Comparison of ENCODE assay signal across 9 cellular contexts in the genomic region with DNA sequence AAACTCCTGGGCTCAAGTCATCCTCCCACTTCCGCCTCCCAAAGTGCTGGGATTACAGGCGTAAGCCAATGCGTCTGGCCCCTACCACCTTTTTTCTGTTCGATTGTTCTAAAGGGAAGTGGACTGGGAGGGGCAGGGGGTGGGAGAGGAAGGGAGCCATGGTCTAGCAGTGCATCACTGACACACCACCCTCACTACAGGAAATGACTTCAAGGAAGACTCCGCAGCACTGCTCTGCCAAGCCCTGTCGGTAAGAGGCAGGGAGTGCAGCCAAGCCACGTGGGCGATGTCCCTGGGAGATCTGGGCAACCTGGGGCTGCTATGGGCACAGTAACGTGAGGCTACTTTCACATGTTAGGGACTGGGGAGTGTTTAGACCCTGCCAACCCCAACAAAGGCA. TPM values are rescaled to one million over a fixed set of nuclear protein-coding genes. Genes with fewer than 3 reads are reported as not detected.
DNase-seq lines count a peak whose midpoint lies in the region; ATAC-seq and TF ChIP-seq lines count a peak whose summit lies in the region.
"Had no signal": no experiment of that assay in that cellular context is flagged by ENCODE, and none has a peak within 500 bp of the region (broad histone marks: within the 10 kb centered on the region; RNA-seq: fewer than 3 reads in every experiment).

No MANE protein-coding gene starts in this region.

- intact Hi-C loops in posterior vena cava (cut with DNase I): no loop called here

- CTCF ChIA-PET in activated CD4-positive, alpha-beta memory T cell treated with anti-CD3 and anti-CD28 coated beads, Interleukin-2, amount 10 ng/mL, durations not matched to agents 7 days and 5 days (lab: Charles Lee): interaction anchor here (0.8 to 1.0 kb wide), 2 partner anchors 33 to 227 kb away, joined by 3 to 4 read pairs; no protein-coding TSS in a partner anchor

- peak overlapping the region; percentile 56 for H3K27ac Mint-ChIP-seq in activated CD4-positive, alpha-beta memory T cell treated with anti-CD3 and anti-CD28 coated beads, Interleukin-2, amount 10 ng/mL, durations not matched to agents 7 days and 5 days
- peak overlapping the region; percentile 14 for H3K27ac Mint-ChIP-seq in endothelial cell (ENCODE audit: unreplicated experiment)

- no peak for TF ChIP-seq CTCF in endothelial cell (IDR thresholded peaks at IDR 0.05; ENCODE audit: unreplicated experiment)

- peak; percentile 14 for DNase-seq in NCI-H748 (lab: John Stamatoyannopoulos, UW; ENCODE audit: unreplicated experiment)
- DNase-seq in NCI-H748 treated with DMSO at 0.1 percent for 48 hours (lab: John Stamatoyannopoulos, UW): no peak
- DNase-seq in activated CD4-positive, alpha-beta memory T cell treated with anti-CD3 and anti-CD28 coated beads, Interleukin-2, amount 10 ng/mL, durations not matched to agents 7 days and 5 days: peak; percentile 74
- DNase-seq in endothelial cell (ENCODE audit: low spot score): peak; percentile 61
- DNase-seq in posterior vena cava (ENCODE audit: low spot score): peak; percentile 91

- ATAC-seq in GM18867 (IDR thresholded peaks at IDR 0.05; ENCODE audit: unreplicated experiment) (no peak), GM18870 (IDR thresholded peaks at IDR 0.05; ENCODE audit: unreplicated experiment) (no peak), HG02973 (IDR thresholded peaks at IDR 0.05; ENCODE audit: unreplicated experiment) (no peak)

- no peaks in the 10 kb centered on the region for H3K9me3 Mint-ChIP-seq in activated CD4-positive, alpha-beta memory T cell treated with anti-CD3 and anti-CD28 coated beads, Interleukin-2, amount 10 ng/mL, durations not matched to agents 7 days and 5 days
- no peaks in the 10 kb centered on the region for H3K9me3 Mint-ChIP-seq in endothelial cell (ENCODE audit: unreplicated experiment)

- POLR2A ChIA-PET in activated CD4-positive, alpha-beta memory T cell treated with anti-CD3 and anti-CD28 coated beads, Interleukin-2, amount 10 ng/mL, durations not matched to agents 7 days and 5 days (lab: Charles Lee): no interaction called here

- H3K36me3 Mint-ChIP-seq in activated CD4-positive, alpha-beta memory T cell treated with anti-CD3 and anti-CD28 coated beads, Interleukin-2, amount 10 ng/mL, durations not matched to agents 7 days and 5 days (ENCODE audit: low read depth): peaks cover 3% of the 10 kb centered on the region
- peaks cover 5% of the 10 kb centered on the region for H3K36me3 Mint-ChIP-seq in endothelial cell (ENCODE audit: low read depth, unreplicated experiment)

- H3K4me3 Mint-ChIP-seq in activated CD4-positive, alpha-beta memory T cell treated with anti-CD3 and anti-CD28 coated beads, Interleukin-2, amount 10 ng/mL, durations not matched to agents 7 days and 5 days: no peak overlapping the region
- H3K4me3 Mint-ChIP-seq in endothelial cell (ENCODE audit: unreplicated experiment): no peak overlapping the region

- H3K27me3 Mint-ChIP-seq in activated CD4-positive, alpha-beta memory T cell treated with anti-CD3 and anti-CD28 coated beads, Interleukin-2, amount 10 ng/mL, durations not matched to agents 7 days and 5 days: peaks cover 26% of the 10 kb centered on the region
- no peaks in the 10 kb centered on the region for H3K27me3 Mint-ChIP-seq in endothelial cell (ENCODE audit: unreplicated experiment)

- peaks cover 9% of the 10 kb centered on the region for H3K4me1 Mint-ChIP-seq in activated CD4-positive, alpha-beta memory T cell treated with anti-CD3 and anti-CD28 coated beads, Interleukin-2, amount 10 ng/mL, durations not matched to agents 7 days and 5 days
- peaks cover 9% of the 10 kb centered on the region for H3K4me1 Mint-ChIP-seq in endothelial cell (ENCODE audit: unreplicated experiment)

RNA-seq across cellular contexts. Expression of gene LRRC74A, which starts 18.0 kb away (rescaled TPM):
- not detected for total RNA-seq in activated CD4-positive, alpha-beta memory T cell treated with anti-CD3 and anti-CD28 coated beads, Interleukin-2, amount 10 ng/mL, durations not matched to agents 7 days and 5 days
- not detected for total RNA-seq in endothelial cell (ENCODE audit: unreplicated experiment)
- not detected for total RNA-seq in posterior vena cava
- total RNA-seq: subcutaneous adipose tissue had no signal

RNA-seq across cellular contexts. Expression of gene ANGEL1, which starts 31.5 kb away (rescaled TPM):
- total RNA-seq in activated CD4-positive, alpha-beta memory T cell treated with anti-CD3 and anti-CD28 coated beads, Interleukin-2, amount 10 ng/mL, durations not matched to agents 7 days and 5 days: 10 to 100 TPM in 1 of 2 experiments, 1 to 10 TPM in 1; 9.9 to 11.0 TPM
- total RNA-seq in endothelial cell (ENCODE audit: unreplicated experiment) (22.6 TPM), posterior vena cava (10 to 100 TPM; 12.4 to 14.4 TPM)
